Comparison of ENCODE assay signal across 8 cellular contexts in genomic region chr22:23913661-23914353, GRCh38. TPM values are rescaled to one million over a fixed set of nuclear protein-coding genes. Genes with fewer than 3 reads are reported as not detected.
DNase-seq lines count a peak whose midpoint lies in the region; ATAC-seq and TF ChIP-seq lines count a peak whose summit lies in the region.

No MANE protein-coding gene starts in this region.

- no CpG with 5 or more reads among the region's 44 CpGs for WGBS in iPS DF 6.9 (ENCODE audit: insufficient coverage, insufficient read length)
- WGBS in sigmoid colon, 2 donors, result 1% methylated on average over 44 of the region's 44 CpGs

- DNase-seq in 8988T (peak; percentile 78), NCI-H2107 treated with DMSO at 0.1 percent for 48 hours (lab: John Stamatoyannopoulos, UW; ENCODE audit: unreplicated experiment) (peak; percentile 83), UCSD-AML1 (lab: John Stamatoyannopoulos, UW; ENCODE audit: unreplicated experiment) (peak; percentile 100), brain microvascular endothelial cell (peak; percentile 99), iPS DF 6.9 (ENCODE audit: low read depth, low spot score) (peak; percentile 98), sigmoid colon (peak; percentile 100)

- intact Hi-C loops in sigmoid colon (cut with DNase I), result loop anchor here (2.0 kb wide), 1 partner anchor 19 kb away; the partner anchor contains the start of gene MIF

- H3K27me3 ChIP-seq in brain microvascular endothelial cell (replicated peaks) (no peaks in the 10 kb centered on the region), iPS DF 6.9 (ENCODE audit: control insufficient read depth, insufficient read depth, low read length) (no peaks in the 10 kb centered on the region), sigmoid colon (no peaks in the 10 kb centered on the region)

- H3K4me1 ChIP-seq in iPS DF 6.9 (ENCODE audit: control insufficient read depth, insufficient read depth, low read length) (no peaks in the 10 kb centered on the region), sigmoid colon (peaks cover 0 to 17% (median 11%) of the 10 kb centered on the region in 4 donors)

- in situ Hi-C loops in brain microvascular endothelial cell (cut with HindIII; ENCODE audit: low pct_ligation_motif_present, low sequenced_read_pairs), result no loop called here

- H3K36me3 ChIP-seq in brain microvascular endothelial cell (replicated peaks) (no peaks in the 10 kb centered on the region), iPS DF 6.9 (ENCODE audit: control insufficient read depth, insufficient read depth, low read length) (no peaks in the 10 kb centered on the region), sigmoid colon (no peaks in the 10 kb centered on the region)

- ATAC-seq in GM18858 (IDR thresholded peaks at IDR 0.05; ENCODE audit: unreplicated experiment) (peak; percentile 87), HG03066 (IDR thresholded peaks at IDR 0.05; ENCODE audit: low read depth, unreplicated experiment) (peak; percentile 90)

- peak; percentile 69 to 75 for TF ChIP-seq POLR2A in sigmoid colon (IDR thresholded peaks at IDR 0.05)

- peak overlapping the region; percentile 68 for H3K4me3 ChIP-seq in brain microvascular endothelial cell (ENCODE audit: low read depth, low read length)
- peak overlapping the region; percentile 30; the same call in 1 of the 2 replicates for H3K4me3 ChIP-seq in iPS DF 6.9 (ENCODE audit: low read length)
- H3K4me3 ChIP-seq in sigmoid colon, result peak overlapping the region; percentile 40 to 57 (median 56)

- H3K27ac ChIP-seq in brain microvascular endothelial cell (peak overlapping the region; percentile 68), iPS DF 6.9 (ENCODE audit: low read length) (no peak overlapping the region), sigmoid colon (peak overlapping the region; percentile 84 to 91 (median 89))

- no peak for TF ChIP-seq CTCF in brain microvascular endothelial cell (IDR thresholded peaks at IDR 0.05; ENCODE audit: low read depth, low read length, missing control alignments)
- TF ChIP-seq CTCF in sigmoid colon (IDR thresholded peaks at IDR 0.05), result no peak

- TF ChIP-seq EP300 in sigmoid colon (IDR thresholded peaks at IDR 0.05), result peak in 1 of 4 donors; percentile 65

- no peaks in the 10 kb centered on the region for H3K9me3 ChIP-seq in iPS DF 6.9 (ENCODE audit: control insufficient read depth, insufficient read depth, low read length)
- H3K9me3 ChIP-seq in sigmoid colon, result no peaks in the 10 kb centered on the region

RNA-seq across cellular contexts. Expression of gene MIF, which starts 19.6 kb away (rescaled TPM):
- total RNA-seq in sigmoid colon, result 100 to 1,000 TPM; 159 to 296 (median 216) TPM
- polyA plus RNA-seq in sigmoid colon, result 100 to 1,000 TPM; 333 to 684 (median 353) TPM

RNA-seq across cellular contexts. Expression of gene GSTT2B, which starts 47.2 kb away (rescaled TPM):
- 1 to 10 TPM in 3 of 4 donors, under 1 TPM in 1; 0.71 to 9.4 (median 3.6) TPM for total RNA-seq in sigmoid colon
- polyA plus RNA-seq in sigmoid colon, result 1 to 10 TPM in 1 of 3 donors, not detected in 2; 6.7 TPM

RNA-seq across cellular contexts. Expression of gene DDTL, which starts 52.9 kb away (rescaled TPM):
- total RNA-seq in sigmoid colon, result 1 to 10 TPM in 1 of 4 donors, under 1 TPM in 1, not detected in 2; 0.55 to 2.0 TPM
- polyA plus RNA-seq in sigmoid colon, result 1 to 10 TPM; 1.2 to 7.3 (median 2.8) TPM

RNA-seq across cellular contexts. Expression of gene SLC2A11, which starts 56.1 kb away (rescaled TPM):
- 10 to 100 TPM; 13.8 to 23.5 (median 16.4) TPM for total RNA-seq in sigmoid colon
- polyA plus RNA-seq in sigmoid colon, result 10 to 100 TPM in 1 of 3 donors, 1 to 10 TPM in 2; 4.8 to 12.5 (median 5.5) TPM
